In the genomic region with DNA sequence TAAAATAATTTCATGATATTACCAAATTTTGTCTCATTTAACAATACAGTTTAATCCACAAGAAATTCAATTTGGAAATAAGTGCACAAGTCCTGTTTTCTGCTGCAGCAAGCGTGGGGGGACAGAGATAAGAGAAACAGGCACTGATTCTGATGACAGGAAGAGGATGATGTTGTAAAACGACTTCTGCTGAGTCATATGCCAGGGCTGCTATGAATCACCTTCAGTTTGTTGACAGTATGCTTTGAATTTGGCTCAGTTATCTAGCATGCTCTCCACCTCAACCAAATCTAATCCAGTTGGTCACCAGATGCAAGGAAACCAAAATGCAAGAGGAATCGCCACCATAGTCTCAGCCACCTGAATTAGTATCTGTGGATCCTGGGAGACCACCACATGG, we compare ENCODE assay signal across 10 cellular contexts.
DNase-seq lines count a peak whose midpoint lies in the region; TF ChIP-seq lines count a peak whose summit lies in the region.
"Had no signal": no experiment of that assay in that cellular context is flagged by ENCODE, and none has a peak within 500 bp of the region (broad histone marks: within the 10 kb centered on the region; RNA-seq: fewer than 3 reads in every experiment).

No MANE protein-coding gene starts in this region.

- H4K20me1 ChIP-seq in OCI-LY3 (ENCODE audit: insufficient read depth, low read length) = no peaks in the 10 kb centered on the region

- H3K9ac ChIP-seq in OCI-LY3 (ENCODE audit: low read length) = no peak overlapping the region

- intact Hi-C loops in activated CD4-positive, alpha-beta memory T cell treated with anti-CD3 and anti-CD28 coated beads for 36 hours (cut with micrococcal nuclease) = no loop called here

- POLR2A ChIA-PET in activated CD4-positive, alpha-beta memory T cell treated with anti-CD3 and anti-CD28 coated beads for 36 hours (lab: Charles Lee) = no interaction called here
- POLR2A ChIA-PET in activated CD4-positive, alpha-beta memory T cell treated with anti-CD3 and anti-CD28 coated beads, Interleukin-2, amount 10 ng/mL, durations not matched to agents 7 days and 5 days (lab: Charles Lee) = no interaction called here

- no peak overlapping the region for H3K27ac Mint-ChIP-seq in activated CD4-positive, alpha-beta memory T cell treated with anti-CD3 and anti-CD28 coated beads for 36 hours
- no peak overlapping the region for H3K27ac Mint-ChIP-seq in activated CD4-positive, alpha-beta memory T cell treated with anti-CD3 and anti-CD28 coated beads, Interleukin-2, amount 10 ng/mL, durations not matched to agents 7 days and 5 days
- H3K27ac Mint-ChIP-seq: CD4-positive, alpha-beta T cell had no signal

- H3K4me3 ChIP-seq in OCI-LY3 (ENCODE audit: low read length) = no peak overlapping the region
- no peak overlapping the region for H3K4me3 ChIP-seq in fibroblast of pulmonary artery (replicated peaks; ENCODE audit: low read depth, low read length)

- TF ChIP-seq CTCF in OCI-LY3 (IDR thresholded peaks at IDR 0.05; ENCODE audit: low read depth, low read length) = no peak
- no peak for TF ChIP-seq CTCF in fibroblast of pulmonary artery (IDR thresholded peaks at IDR 0.05; ENCODE audit: low read length, missing control alignments)

- H3K4me1 Mint-ChIP-seq in activated CD4-positive, alpha-beta memory T cell treated with anti-CD3 and anti-CD28 coated beads for 36 hours (ENCODE audit: low read depth) = no peaks in the 10 kb centered on the region
- no peaks in the 10 kb centered on the region for H3K4me1 Mint-ChIP-seq in activated CD4-positive, alpha-beta memory T cell treated with anti-CD3 and anti-CD28 coated beads, Interleukin-2, amount 10 ng/mL, durations not matched to agents 7 days and 5 days

- CTCF ChIA-PET in activated CD4-positive, alpha-beta memory T cell treated with anti-CD3 and anti-CD28 coated beads for 36 hours (lab: Charles Lee) = no interaction called here
- CTCF ChIA-PET in activated CD4-positive, alpha-beta memory T cell treated with anti-CD3 and anti-CD28 coated beads, Interleukin-2, amount 10 ng/mL, durations not matched to agents 7 days and 5 days (lab: Charles Lee) = no interaction called here

- H3K27ac ChIP-seq in OCI-LY3 (ENCODE audit: low read length) = no peak overlapping the region

- peaks cover 11% of the 10 kb centered on the region; the same call in 1 of the 2 replicates for H3K9me3 ChIP-seq in OCI-LY3 (ENCODE audit: insufficient read depth, low read length)

- peak; percentile 9 for DNase-seq in activated CD4-positive, alpha-beta memory T cell treated with anti-CD3 and anti-CD28 coated beads for 36 hours
- DNase-seq in activated CD4-positive, alpha-beta memory T cell treated with anti-CD3 and anti-CD28 coated beads, Interleukin-2, amount 10 ng/mL, durations not matched to agents 7 days and 5 days = no peak
- DNase-seq in fibroblast of pulmonary artery (ENCODE audit: low read depth) (peak; percentile 90), stromal cell of bone marrow (ENCODE audit: low read depth) (peak; percentile 62), activated gamma-delta T cell treated with Interleukin-2 at 50 U/mL for 16 hours (no peak), T-helper 9 cell (no peak)
- DNase-seq in stimulated activated naive CD4-positive, alpha-beta T cell treated with Interleukin-2 at 50 U/mL for 16 hours (lab: John Stamatoyannopoulos, UW) = no peak
- DNase-seq: CD4-positive, alpha-beta T cell; NCI-H82 had no signal

- peak overlapping the region; percentile 9 for H3K4me2 ChIP-seq in OCI-LY3 (ENCODE audit: low read length)

- no peak overlapping the region for H3K4me3 Mint-ChIP-seq in activated CD4-positive, alpha-beta memory T cell treated with anti-CD3 and anti-CD28 coated beads for 36 hours
- no peak overlapping the region for H3K4me3 Mint-ChIP-seq in activated CD4-positive, alpha-beta memory T cell treated with anti-CD3 and anti-CD28 coated beads, Interleukin-2, amount 10 ng/mL, durations not matched to agents 7 days and 5 days
- H3K4me3 Mint-ChIP-seq: CD4-positive, alpha-beta T cell had no signal

- peaks cover 1% of the 10 kb centered on the region for H3K27me3 Mint-ChIP-seq in activated CD4-positive, alpha-beta memory T cell treated with anti-CD3 and anti-CD28 coated beads for 36 hours
- no peaks in the 10 kb centered on the region for H3K27me3 Mint-ChIP-seq in activated CD4-positive, alpha-beta memory T cell treated with anti-CD3 and anti-CD28 coated beads, Interleukin-2, amount 10 ng/mL, durations not matched to agents 7 days and 5 days
- H3K27me3 Mint-ChIP-seq: CD4-positive, alpha-beta T cell had no signal

- H3K36me3 Mint-ChIP-seq in activated CD4-positive, alpha-beta memory T cell treated with anti-CD3 and anti-CD28 coated beads for 36 hours = no peaks in the 10 kb centered on the region
- H3K36me3 Mint-ChIP-seq in activated CD4-positive, alpha-beta memory T cell treated with anti-CD3 and anti-CD28 coated beads, Interleukin-2, amount 10 ng/mL, durations not matched to agents 7 days and 5 days (ENCODE audit: low read depth) = no peaks in the 10 kb centered on the region

- H3K36me3 ChIP-seq in OCI-LY3 (replicated peaks; ENCODE audit: low read depth, low read length) = peaks cover 21% of the 10 kb centered on the region

- H3K79me2 ChIP-seq in OCI-LY3 (ENCODE audit: low read length) = no peaks in the 10 kb centered on the region

- no peaks in the 10 kb centered on the region for H3K27me3 ChIP-seq in OCI-LY3 (ENCODE audit: low read depth, low read length)

- peaks cover 11% of the 10 kb centered on the region for H3K4me1 ChIP-seq in OCI-LY3 (ENCODE audit: low read length)

- peaks cover 9% of the 10 kb centered on the region for H3K9me3 Mint-ChIP-seq in activated CD4-positive, alpha-beta memory T cell treated with anti-CD3 and anti-CD28 coated beads for 36 hours
- H3K9me3 Mint-ChIP-seq in activated CD4-positive, alpha-beta memory T cell treated with anti-CD3 and anti-CD28 coated beads, Interleukin-2, amount 10 ng/mL, durations not matched to agents 7 days and 5 days = peaks cover 6% of the 10 kb centered on the region

- H2AFZ ChIP-seq in OCI-LY3 (ENCODE audit: low read depth, low read length) = no peak overlapping the region

Comparison
In these comparisons a context has a peak if more than half of its experiments do, and no peak if none do; other contexts are left out.
1. DNase-seq: peak in activated CD4-positive, alpha-beta memory T cell treated with anti-CD3 and anti-CD28 coated beads for 36 hours (single experiment), fibroblast of pulmonary artery (single experiment) and stromal cell of bone marrow (single experiment); none in activated CD4-positive, alpha-beta memory T cell treated with anti-CD3 and anti-CD28 coated beads, Interleukin-2, amount 10 ng/mL, durations not matched to agents 7 days and 5 days (single experiment), stimulated activated naive CD4-positive, alpha-beta T cell treated with Interleukin-2 at 50 U/mL for 16 hours (single experiment), activated gamma-delta T cell treated with Interleukin-2 at 50 U/mL for 16 hours (single experiment) and T-helper 9 cell (single experiment).